Comparison of ENCODE assay signal across 1 cellular context in genomic region chr17:50037321-50038107, GRCh38.
TF ChIP-seq lines count a peak whose summit lies in the region.

No MANE protein-coding gene starts in this region.

TF ChIP-seq in HepG2, 621 proteins besides CTCF, POLR2A, EP300 and RAD21:
- no peak for TF ChIP-seq UBTF (CRISPR knock-in tag; IDR thresholded peaks at IDR 0.05)
- TF ChIP-seq TFDP2 (CRISPR knock-in tag; IDR thresholded peaks at IDR 0.05), result no peak
- TF ChIP-seq MATR3 (CRISPR knock-in tag; IDR thresholded peaks at IDR 0.05), result no peak
- TF ChIP-seq RFXAP (CRISPR knock-in tag; IDR thresholded peaks at IDR 0.05; ENCODE audit: borderline replicate concordance), result no peak
- TF ChIP-seq NFE2L1 (CRISPR knock-in tag; IDR thresholded peaks at IDR 0.05; ENCODE audit: borderline replicate concordance), result no peak
- TF ChIP-seq ZNF597 (CRISPR knock-in tag; IDR thresholded peaks at IDR 0.05), result no peak
- TF ChIP-seq ARNT (IDR thresholded peaks at IDR 0.05), result no peak
- TF ChIP-seq ZBTB10 (CRISPR knock-in tag; IDR thresholded peaks at IDR 0.05; ENCODE audit: borderline replicate concordance), result no peak
TF ChIP-seq in HepG2: peak in this region for 0.
